11 cellular contexts compared by ENCODE assay signal in the genomic region with DNA sequence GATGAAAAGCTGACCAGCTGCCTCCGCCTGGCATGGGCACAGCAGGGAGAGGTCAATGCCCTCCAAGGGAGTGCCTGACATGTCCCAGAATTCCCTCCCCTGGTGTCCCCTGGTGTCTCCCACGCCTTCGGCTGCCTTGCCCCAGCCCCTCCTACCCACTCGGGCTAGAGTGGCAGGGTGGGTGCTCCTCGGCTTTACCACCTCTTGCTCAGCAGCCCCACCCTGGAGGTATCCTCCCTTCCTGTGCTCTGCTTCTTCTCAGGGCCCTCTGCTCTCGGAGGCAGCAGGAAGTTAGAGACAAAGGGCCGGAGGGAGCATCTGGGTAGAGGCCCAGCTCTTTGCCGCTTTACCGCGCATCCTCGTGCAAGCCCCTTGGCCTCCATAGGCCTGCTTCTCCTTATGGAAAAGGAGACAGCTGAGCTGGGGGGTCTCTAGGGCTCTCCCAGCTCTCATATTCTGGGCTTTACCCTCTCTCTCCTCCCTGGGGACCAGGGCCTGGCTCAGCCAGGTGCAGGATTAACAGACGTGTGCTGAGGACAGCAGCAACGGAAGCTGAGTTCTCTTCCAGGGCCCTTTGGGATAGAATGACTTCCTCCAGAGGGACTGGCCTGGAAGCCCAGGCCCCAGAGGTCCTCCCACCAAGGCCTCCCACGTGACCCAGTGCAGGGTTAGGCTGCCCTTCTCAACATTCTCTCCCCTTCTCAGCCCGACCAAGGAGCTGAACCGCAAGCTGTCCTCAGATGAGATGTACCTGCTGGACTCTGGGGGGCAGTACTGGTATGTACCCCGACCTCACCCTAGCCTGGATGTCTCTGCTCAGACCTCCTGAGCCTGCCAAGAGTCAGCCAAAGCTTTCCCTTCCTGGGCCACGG. TPM values are rescaled to one million over a fixed set of nuclear protein-coding genes. Genes with fewer than 3 reads are reported as not detected.
A peak's percentile ranks its signal among the peaks of the same experiment; 100 is the strongest.
DNase-seq lines count a peak whose midpoint lies in the region; ATAC-seq and TF ChIP-seq lines count a peak whose summit lies in the region.
"Had no signal": no experiment of that assay in that cellular context is flagged by ENCODE, and none has a peak within 500 bp of the region (broad histone marks: within the 10 kb centered on the region; RNA-seq: fewer than 3 reads in every experiment).

No MANE protein-coding gene starts in this region.

- H3K36me3 ChIP-seq in CD4-positive, CD25-positive, alpha-beta regulatory T cell (ENCODE audit: control insufficient read depth, insufficient read depth, low read length) = no peaks in the 10 kb centered on the region
- H3K36me3 ChIP-seq: lower lobe of right lung had no signal

- peaks cover 63% of the 10 kb centered on the region for H3K4me1 ChIP-seq in CD4-positive, CD25-positive, alpha-beta regulatory T cell (ENCODE audit: control insufficient read depth, insufficient read depth, low read length, poor library complexity, severe bottlenecking)

- peak overlapping the region; percentile 61 for H3K27ac ChIP-seq in CD4-positive, CD25-positive, alpha-beta regulatory T cell (ENCODE audit: insufficient read depth, low read length, poor library complexity, severe bottlenecking)
- H3K27ac ChIP-seq: lower lobe of right lung had no signal

- H3K4me1 Mint-ChIP-seq in CD4-positive, CD25-positive, alpha-beta regulatory T cell = peaks cover 6 to 75% (median 33%) of the 10 kb centered on the region in 4 donors
- peaks cover 88% of the 10 kb centered on the region for H3K4me1 Mint-ChIP-seq in dendritic cell treated with granulocyte-macrophage colony-stimulating factor and Interleukin-4, amounts not matched to agents 40 ng/mL and 50 ng/mL, for 4 days (ENCODE audit: low read depth)

- peak overlapping the region; percentile 32 for H3K4me3 ChIP-seq in CD4-positive, CD25-positive, alpha-beta regulatory T cell (ENCODE audit: low read depth, low read length)
- H3K4me3 ChIP-seq: lower lobe of right lung had no signal

- peaks cover 0 to 1% (median 0%) of the 10 kb centered on the region in 7 donors for H3K9me3 Mint-ChIP-seq in CD4-positive, CD25-positive, alpha-beta regulatory T cell
- H3K9me3 Mint-ChIP-seq in dendritic cell treated with granulocyte-macrophage colony-stimulating factor and Interleukin-4, amounts not matched to agents 40 ng/mL and 50 ng/mL, for 4 days = no peaks in the 10 kb centered on the region

- in situ Hi-C loops in GM13976 (cut with MboI; ENCODE audit: low sequenced_read_pairs, unreplicated experiment) = no loop called here

- H3K4me3 Mint-ChIP-seq in CD4-positive, CD25-positive, alpha-beta regulatory T cell = peak overlapping the region; percentile 56 to 83 (median 68)
- H3K4me3 Mint-ChIP-seq in dendritic cell treated with granulocyte-macrophage colony-stimulating factor and Interleukin-4, amounts not matched to agents 40 ng/mL and 50 ng/mL, for 4 days = peak overlapping the region; percentile 55

- peak; percentile 32 for TF ChIP-seq CTCF in GM13976 (IDR thresholded peaks at IDR 0.05; ENCODE audit: borderline replicate concordance, control extremely low read depth, extremely low read depth, insufficient read depth, missing control alignments)

- peak; percentile 52 to 72 for ATAC-seq in CD4-positive, CD25-positive, alpha-beta regulatory T cell (ENCODE audit: low read depth in 2 of 2)
- ATAC-seq in HG02852 (IDR thresholded peaks at IDR 0.05; ENCODE audit: unreplicated experiment) = no peak
- ATAC-seq in SK-N-SH treated with all-trans-retinoic acid at 6 μM for 48 hours = no peak
- ATAC-seq in Right ventricle myocardium inferior = no peak
- ATAC-seq: lower lobe of right lung had no signal

- H3K36me3 Mint-ChIP-seq in CD4-positive, CD25-positive, alpha-beta regulatory T cell = no peaks in the 10 kb centered on the region
- no peaks in the 10 kb centered on the region for H3K36me3 Mint-ChIP-seq in dendritic cell treated with granulocyte-macrophage colony-stimulating factor and Interleukin-4, amounts not matched to agents 40 ng/mL and 50 ng/mL, for 4 days (ENCODE audit: low read depth)

- H3K9me3 ChIP-seq in CD4-positive, CD25-positive, alpha-beta regulatory T cell (ENCODE audit: control insufficient read depth in 2 of 2, low read length in 2 of 2) = no peaks in the 10 kb centered on the region
- H3K9me3 ChIP-seq: lower lobe of right lung had no signal

- peak in 1 of 3 donors; percentile 84 for DNase-seq in CD4-positive, CD25-positive, alpha-beta regulatory T cell
- DNase-seq in GM13976 (ENCODE audit: low spot score) = peak; percentile 60
- DNase-seq in NCI-H2171 treated with DMSO at 0.1 percent for 48 hours (lab: John Stamatoyannopoulos, UW) = peak; percentile 6
- no peak for DNase-seq in inferior parietal cortex (ENCODE audit: extremely low spot score)
- no peak for DNase-seq in Right ventricle myocardium inferior (ENCODE audit: missing footprints)
- DNase-seq: lower lobe of right lung had no signal

- intact Hi-C loops in dendritic cell treated with granulocyte-macrophage colony-stimulating factor and Interleukin-4, amounts not matched to agents 40 ng/mL and 50 ng/mL, for 4 days (cut with micrococcal nuclease) = loop anchor here (5.0 kb wide), 1 partner anchor 66 kb away; no protein-coding TSS in a partner anchor
- intact Hi-C loops in Right ventricle myocardium inferior (cut with DNase I) = no loop called here

- no peaks in the 10 kb centered on the region for H3K27me3 Mint-ChIP-seq in CD4-positive, CD25-positive, alpha-beta regulatory T cell
- H3K27me3 Mint-ChIP-seq in dendritic cell treated with granulocyte-macrophage colony-stimulating factor and Interleukin-4, amounts not matched to agents 40 ng/mL and 50 ng/mL, for 4 days = no peaks in the 10 kb centered on the region

- peak overlapping the region; percentile 74 to 87 (median 85) for H3K27ac Mint-ChIP-seq in CD4-positive, CD25-positive, alpha-beta regulatory T cell
- peak overlapping the region; percentile 88 for H3K27ac Mint-ChIP-seq in dendritic cell treated with granulocyte-macrophage colony-stimulating factor and Interleukin-4, amounts not matched to agents 40 ng/mL and 50 ng/mL, for 4 days

- no peaks in the 10 kb centered on the region for H3K27me3 ChIP-seq in CD4-positive, CD25-positive, alpha-beta regulatory T cell (ENCODE audit: control insufficient read depth, insufficient read depth, low read length)

TF ChIP-seq in SK-N-SH treated with all-trans-retinoic acid at 6 μM for 48 hours, 23 proteins besides CTCF, POLR2A, EP300 and RAD21:
- TF ChIP-seq, protein P1, sequence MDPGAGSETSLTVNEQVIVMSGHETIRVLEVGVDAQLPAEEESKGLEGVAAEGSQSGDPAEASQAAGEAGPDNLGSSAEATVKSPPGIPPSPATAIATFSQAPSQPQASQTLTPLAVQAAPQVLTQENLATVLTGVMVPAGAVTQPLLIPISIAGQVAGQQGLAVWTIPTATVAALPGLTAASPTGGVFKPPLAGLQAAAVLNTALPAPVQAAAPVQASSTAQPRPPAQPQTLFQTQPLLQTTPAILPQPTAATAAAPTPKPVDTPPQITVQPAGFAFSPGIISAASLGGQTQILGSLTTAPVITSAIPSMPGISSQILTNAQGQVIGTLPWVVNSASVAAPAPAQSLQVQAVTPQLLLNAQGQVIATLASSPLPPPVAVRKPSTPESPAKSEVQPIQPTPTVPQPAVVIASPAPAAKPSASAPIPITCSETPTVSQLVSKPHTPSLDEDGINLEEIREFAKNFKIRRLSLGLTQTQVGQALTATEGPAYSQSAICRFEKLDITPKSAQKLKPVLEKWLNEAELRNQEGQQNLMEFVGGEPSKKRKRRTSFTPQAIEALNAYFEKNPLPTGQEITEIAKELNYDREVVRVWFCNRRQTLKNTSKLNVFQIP (CRISPR knock-in tag; IDR thresholded peaks at IDR 0.05; ENCODE audit: borderline replicate concordance, low read depth) = no peak
- TF ChIP-seq ZC3H10 (CRISPR knock-in tag; IDR thresholded peaks at IDR 0.05) = no peak
- no peak for TF ChIP-seq ARNTL (CRISPR knock-in tag; IDR thresholded peaks at IDR 0.05; ENCODE audit: borderline replicate concordance, low read depth)
- no peak for TF ChIP-seq TOX (CRISPR knock-in tag; IDR thresholded peaks at IDR 0.05; ENCODE audit: borderline replicate concordance)
- no peak for TF ChIP-seq ZNF565 (CRISPR knock-in tag; conservative IDR thresholded peaks at IDR 0.05; ENCODE audit: low read depth)

RNA-seq across cellular contexts. Expression of a gene that starts 17.2 kb away (rescaled TPM):
- total RNA-seq in CD4-positive, CD25-positive, alpha-beta regulatory T cell = 0.99 TPM
- under 1 TPM; 0.17 to 0.75 (median 0.41) TPM for polyA plus RNA-seq in CD4-positive, CD25-positive, alpha-beta regulatory T cell
- 0.68 TPM for total RNA-seq in Right ventricle myocardium inferior
- total RNA-seq: epithelial cell of proximal tubule, RPMI7951 had no signal

RNA-seq across cellular contexts. Expression of a gene that starts 23.7 kb away (rescaled TPM):
- 117 TPM for total RNA-seq in CD4-positive, CD25-positive, alpha-beta regulatory T cell
- 100 to 1,000 TPM; 161 to 205 (median 193) TPM for polyA plus RNA-seq in CD4-positive, CD25-positive, alpha-beta regulatory T cell
- total RNA-seq in Right ventricle myocardium inferior = 2.5 TPM
- total RNA-seq: epithelial cell of proximal tubule, RPMI7951 had no signal

Comparison
In these comparisons a context has a peak if more than half of its experiments do, and no peak if none do; other contexts are left out.
1. ATAC-seq: peak in CD4-positive, CD25-positive, alpha-beta regulatory T cell (2 of 2); none in HG02852 (single experiment), SK-N-SH treated with all-trans-retinoic acid at 6 μM for 48 hours (single experiment) and Right ventricle myocardium inferior (single experiment).
2. DNase-seq: peak in GM13976 (single experiment) and NCI-H2171 treated with DMSO at 0.1 percent for 48 hours (single experiment); none in inferior parietal cortex (single experiment) and Right ventricle myocardium inferior (single experiment).
3. RNA of a gene that starts 23.7 kb away (total RNA-seq): 117 TPM in CD4-positive, CD25-positive, alpha-beta regulatory T cell (single experiment); 2.5 TPM in Right ventricle myocardium inferior (single experiment); every median in the first group is over 10 times any median in the second.